In the genomic region with DNA sequence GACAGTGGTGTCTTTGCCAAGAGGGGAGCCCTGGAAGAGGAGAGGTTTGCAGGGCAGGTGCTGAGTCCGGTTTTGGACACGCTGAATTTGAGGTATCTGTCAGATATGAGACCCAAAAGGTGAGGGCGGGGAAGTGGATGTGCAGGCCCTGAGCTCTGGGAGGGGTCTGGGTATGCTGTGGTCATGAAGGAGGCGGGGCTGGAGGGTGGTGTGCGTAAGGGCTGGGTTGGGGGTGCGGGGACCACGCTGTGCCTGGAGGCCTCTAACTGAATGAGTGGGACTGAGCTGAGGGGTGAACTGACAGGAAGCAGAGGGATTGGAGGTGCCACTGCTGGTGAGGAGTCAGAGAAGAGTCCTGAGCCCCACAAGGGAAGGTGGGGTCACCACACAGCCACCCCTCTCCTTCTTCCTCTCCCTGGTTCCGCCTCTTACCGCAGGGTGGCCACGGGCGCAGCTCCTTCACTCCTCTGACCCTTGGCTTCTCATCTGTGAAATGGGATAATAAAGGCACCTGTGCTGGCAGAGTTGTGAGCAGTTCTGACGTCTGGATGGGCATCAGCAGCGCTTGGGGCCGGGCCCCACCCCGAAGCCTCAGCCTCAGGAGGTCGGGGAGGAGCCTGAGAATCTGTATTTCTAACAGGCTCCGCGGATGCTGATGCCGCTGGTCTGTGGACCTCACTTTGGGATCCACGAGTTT, we compare ENCODE assay signal across 11 cellular contexts. TPM values are rescaled to one million over a fixed set of nuclear protein-coding genes. Genes with fewer than 3 reads are reported as not detected.
DNase-seq lines count a peak whose midpoint lies in the region; ATAC-seq and TF ChIP-seq lines count a peak whose summit lies in the region.
"Had no signal": no experiment of that assay in that cellular context is flagged by ENCODE, and none has a peak within 500 bp of the region (broad histone marks: within the 10 kb centered on the region; RNA-seq: fewer than 3 reads in every experiment).

No MANE protein-coding gene starts in this region.

- CTCF ChIA-PET in A673 (lab: Charles Lee), result interaction anchor here (0.6 to 0.7 kb wide), 2 partner anchors 8 to 519 kb away, joined by 3 read pairs; no protein-coding TSS in a partner anchor

- peak overlapping the region; percentile 98 for H3K27ac Mint-ChIP-seq in activated T-helper 1 cell treated with anti-CD3 and anti-CD28 coated beads, Interleukin-12 subunit alpha, Interleukin-12 subunit beta, Interleukin-2, Interleukin-4 antibody, amounts not matched to agents 30 ng/mL and 10 ng/mL and 1 ng/mL, durations not matched to agents 14 hours and 24 hours and 36 hours
- H3K27ac Mint-ChIP-seq: progenitor cell of endocrine pancreas had no signal

- BruUV-seq in A673 (replicated peaks; lab: Mats Ljungman, UMichigan), result no TSS peak

- no peaks in the 10 kb centered on the region for H3K9me3 Mint-ChIP-seq in activated T-helper 1 cell treated with anti-CD3 and anti-CD28 coated beads, Interleukin-12 subunit alpha, Interleukin-12 subunit beta, Interleukin-2, Interleukin-4 antibody, amounts not matched to agents 30 ng/mL and 10 ng/mL and 1 ng/mL, durations not matched to agents 14 hours and 24 hours and 36 hours

- H3K27me3 ChIP-seq in left ventricle myocardium inferior (ENCODE audit: low read depth) (peaks cover 13% of the 10 kb centered on the region), right lobe of liver (no peaks in the 10 kb centered on the region), upper lobe of right lung (no peaks in the 10 kb centered on the region), A673 (replicated peaks; ENCODE audit: insufficient read depth, low read depth, low read length, poor library complexity) (no peaks in the 10 kb centered on the region)
- H3K27me3 ChIP-seq: BLaER1 had no signal

- ATAC-seq in Right ventricle myocardium superior (ENCODE audit: poor library complexity) (no peak), right lobe of liver (no peak), upper lobe of right lung (no peak), GM21526 (IDR thresholded peaks at IDR 0.05; ENCODE audit: low FRiP score, unreplicated experiment) (no peak), GM19023 (IDR thresholded peaks at IDR 0.05; ENCODE audit: unreplicated experiment) (no peak)

- H3K27ac ChIP-seq in left ventricle myocardium inferior (replicated peaks) (no peak overlapping the region), right lobe of liver (no peak overlapping the region), upper lobe of right lung (no peak overlapping the region), A673 (ENCODE audit: low read depth, low read length, poor library complexity, severe bottlenecking) (no peak overlapping the region)
- H3K27ac ChIP-seq: esophagus squamous epithelium had no signal

- POLR2A ChIA-PET in A673 (lab: Charles Lee; ENCODE audit: low non-redundant PET), result interaction anchor here (0.6 kb wide), 1 partner anchor 523 kb away, joined by 9 read pairs; no protein-coding TSS in a partner anchor

- H3K4me1 Mint-ChIP-seq in activated T-helper 1 cell treated with anti-CD3 and anti-CD28 coated beads, Interleukin-12 subunit alpha, Interleukin-12 subunit beta, Interleukin-2, Interleukin-4 antibody, amounts not matched to agents 30 ng/mL and 10 ng/mL and 1 ng/mL, durations not matched to agents 14 hours and 24 hours and 36 hours (ENCODE audit: low read depth), result peaks cover 69% of the 10 kb centered on the region

- H3K27me3 Mint-ChIP-seq in activated T-helper 1 cell treated with anti-CD3 and anti-CD28 coated beads, Interleukin-12 subunit alpha, Interleukin-12 subunit beta, Interleukin-2, Interleukin-4 antibody, amounts not matched to agents 30 ng/mL and 10 ng/mL and 1 ng/mL, durations not matched to agents 14 hours and 24 hours and 36 hours (ENCODE audit: insufficient read depth), result no peaks in the 10 kb centered on the region

- peak; percentile 36 for DNase-seq in Right ventricle myocardium superior
- no peak for DNase-seq in left ventricle myocardium inferior
- DNase-seq in activated T-helper 1 cell treated with anti-CD3 and anti-CD28 coated beads, Interleukin-12 subunit alpha, Interleukin-12 subunit beta, Interleukin-2, Interleukin-4 antibody, amounts not matched to agents 30 ng/mL and 10 ng/mL and 1 ng/mL, durations not matched to agents 14 hours and 24 hours and 36 hours (ENCODE audit: low spot score), result no peak
- peak; percentile 20 to 44 (median 39) for DNase-seq in right lobe of liver
- DNase-seq in upper lobe of right lung, result peak; percentile 63
- no peak for DNase-seq in A673 (ENCODE audit: low spot score)
- DNase-seq: esophagus squamous epithelium had no signal

- peak overlapping the region; percentile 34 for H3K4me3 Mint-ChIP-seq in activated T-helper 1 cell treated with anti-CD3 and anti-CD28 coated beads, Interleukin-12 subunit alpha, Interleukin-12 subunit beta, Interleukin-2, Interleukin-4 antibody, amounts not matched to agents 30 ng/mL and 10 ng/mL and 1 ng/mL, durations not matched to agents 14 hours and 24 hours and 36 hours

- no peak for TF ChIP-seq POLR2A in right lobe of liver (IDR thresholded peaks at IDR 0.05)

- no peaks in the 10 kb centered on the region for H3K9me3 ChIP-seq in left ventricle myocardium inferior (replicated peaks)
- no peaks in the 10 kb centered on the region for H3K9me3 ChIP-seq in right lobe of liver
- no peaks in the 10 kb centered on the region for H3K9me3 ChIP-seq in upper lobe of right lung
- H3K9me3 ChIP-seq in A673 (ENCODE audit: low read depth, low read length, poor library complexity, severe bottlenecking), result no peaks in the 10 kb centered on the region
- H3K9me3 ChIP-seq: BLaER1, esophagus squamous epithelium had no signal

- H3K36me3 ChIP-seq in left ventricle myocardium inferior, result no peaks in the 10 kb centered on the region
- no peaks in the 10 kb centered on the region for H3K36me3 ChIP-seq in right lobe of liver
- no peaks in the 10 kb centered on the region for H3K36me3 ChIP-seq in upper lobe of right lung
- H3K36me3 ChIP-seq in A673 (ENCODE audit: insufficient read depth, low read length, poor library complexity, severe bottlenecking), result no peaks in the 10 kb centered on the region
- H3K36me3 ChIP-seq: BLaER1, esophagus squamous epithelium had no signal

- TF ChIP-seq CTCF in left ventricle myocardium inferior (IDR thresholded peaks at IDR 0.05; ENCODE audit: borderline replicate concordance) (no peak), right lobe of liver (IDR thresholded peaks at IDR 0.05) (no peak), upper lobe of right lung (IDR thresholded peaks at IDR 0.05) (no peak), A673 (conservative IDR thresholded peaks at IDR 0.05; ENCODE audit: low read depth, low read length) (no peak)

- no peak overlapping the region for H3K4me3 ChIP-seq in left ventricle myocardium inferior
- H3K4me3 ChIP-seq in right lobe of liver, result no peak overlapping the region
- no peak overlapping the region for H3K4me3 ChIP-seq in upper lobe of right lung
- no peak overlapping the region for H3K4me3 ChIP-seq in A673 (ENCODE audit: low read depth, low read length, poor library complexity, severe bottlenecking)
- H3K4me3 ChIP-seq: BLaER1, esophagus squamous epithelium had no signal

- 64% methylated on average over 6 of the region's 20 CpGs for WGBS in right lobe of liver (ENCODE audit: insufficient coverage, low coverage, low lambda C conversion rate, missing lambda C conversion rate)

- intact Hi-C loops in Right ventricle myocardium superior (cut with DNase I), result loop anchor here (5.0 kb wide), 1 partner anchor 519 kb away; no protein-coding TSS in a partner anchor
- intact Hi-C loops in left ventricle myocardium inferior (cut with micrococcal nuclease), result no loop called here
- intact Hi-C loops in activated T-helper 1 cell treated with anti-CD3 and anti-CD28 coated beads, Interleukin-12 subunit alpha, Interleukin-12 subunit beta, Interleukin-2, Interleukin-4 antibody, amounts not matched to agents 30 ng/mL and 10 ng/mL and 1 ng/mL, durations not matched to agents 14 hours and 24 hours and 36 hours (cut with micrococcal nuclease), result loop anchor here (1.0 to 2.0 kb wide), 2 partner anchors 27 to 50 kb away; no protein-coding TSS in a partner anchor
- intact Hi-C loops in right lobe of liver (cut with DNase I), result loop anchor here in 1 of 2 donors (10.0 kb wide), 1 partner anchor 521 kb away; no protein-coding TSS in a partner anchor
- intact Hi-C loops in upper lobe of right lung (cut with DNase I), result no loop called here
- intact Hi-C loops in A673 (cut with micrococcal nuclease; ENCODE audit: unreplicated experiment), result loop anchor here (5.0 kb wide), 1 partner anchor 474 kb away; no protein-coding TSS in a partner anchor

- H3K36me3 Mint-ChIP-seq in activated T-helper 1 cell treated with anti-CD3 and anti-CD28 coated beads, Interleukin-12 subunit alpha, Interleukin-12 subunit beta, Interleukin-2, Interleukin-4 antibody, amounts not matched to agents 30 ng/mL and 10 ng/mL and 1 ng/mL, durations not matched to agents 14 hours and 24 hours and 36 hours (ENCODE audit: low read depth), result peaks cover 54% of the 10 kb centered on the region

- H3K4me1 ChIP-seq in left ventricle myocardium inferior, result peaks cover 40% of the 10 kb centered on the region
- no peaks in the 10 kb centered on the region for H3K4me1 ChIP-seq in right lobe of liver
- no peaks in the 10 kb centered on the region for H3K4me1 ChIP-seq in upper lobe of right lung
- no peaks in the 10 kb centered on the region for H3K4me1 ChIP-seq in A673 (ENCODE audit: insufficient read depth, low read length, poor library complexity, severe bottlenecking)

RNA-seq across cellular contexts. Expression of a gene that starts 28.8 kb away (rescaled TPM):
- total RNA-seq in Right ventricle myocardium superior, result 5.0 TPM
- 3.5 TPM for total RNA-seq in left ventricle myocardium inferior
- 218 and 226 TPM in 2 replicates for total RNA-seq in activated T-helper 1 cell treated with anti-CD3 and anti-CD28 coated beads, Interleukin-12 subunit alpha, Interleukin-12 subunit beta, Interleukin-2, Interleukin-4 antibody, amounts not matched to agents 30 ng/mL and 10 ng/mL and 1 ng/mL, durations not matched to agents 14 hours and 24 hours and 36 hours
- total RNA-seq in right lobe of liver, result 1 to 10 TPM; 1.2 to 4.9 (median 2.2) TPM
- total RNA-seq in upper lobe of right lung, result 16.0 TPM
- total RNA-seq in A673 (2021), result not detected in 2 replicates
- total RNA-seq: progenitor cell of endocrine pancreas had no signal

RNA-seq across cellular contexts. Expression of a gene that starts 47.2 kb away (rescaled TPM):
- total RNA-seq in Right ventricle myocardium superior (85.2 TPM), left ventricle myocardium inferior (98.6 TPM), right lobe of liver (100 to 1,000 TPM in 1 of 6 experiments, 10 to 100 TPM in 5; 35.6 to 103 (median 63.2) TPM), upper lobe of right lung (359 TPM), A673 (2021) (219 and 224 TPM in 2 replicates)
- 41.5 and 41.6 TPM in 2 replicates for total RNA-seq in activated T-helper 1 cell treated with anti-CD3 and anti-CD28 coated beads, Interleukin-12 subunit alpha, Interleukin-12 subunit beta, Interleukin-2, Interleukin-4 antibody, amounts not matched to agents 30 ng/mL and 10 ng/mL and 1 ng/mL, durations not matched to agents 14 hours and 24 hours and 36 hours

Comparison
In these comparisons a context has a peak if more than half of its experiments do, and no peak if none do; other contexts are left out.
1. DNase-seq: peak in Right ventricle myocardium superior (single experiment), right lobe of liver (3 of 3) and upper lobe of right lung (single experiment); none in left ventricle myocardium inferior (single experiment), activated T-helper 1 cell treated with anti-CD3 and anti-CD28 coated beads, Interleukin-12 subunit alpha, Interleukin-12 subunit beta, Interleukin-2, Interleukin-4 antibody, amounts not matched to agents 30 ng/mL and 10 ng/mL and 1 ng/mL, durations not matched to agents 14 hours and 24 hours and 36 hours (single experiment) and A673 (single experiment).
2. intact Hi-C loops: an anchor here in Right ventricle myocardium superior (5.0 kb wide), activated T-helper 1 cell treated with anti-CD3 and anti-CD28 coated beads, Interleukin-12 subunit alpha, Interleukin-12 subunit beta, Interleukin-2, Interleukin-4 antibody, amounts not matched to agents 30 ng/mL and 10 ng/mL and 1 ng/mL, durations not matched to agents 14 hours and 24 hours and 36 hours (1.0 to 2.0 kb wide) and A673 (5.0 kb wide); none called in left ventricle myocardium inferior and upper lobe of right lung.
3. RNA of a gene that starts 28.8 kb away (total RNA-seq): 218 to 226 TPM in activated T-helper 1 cell treated with anti-CD3 and anti-CD28 coated beads, Interleukin-12 subunit alpha, Interleukin-12 subunit beta, Interleukin-2, Interleukin-4 antibody, amounts not matched to agents 30 ng/mL and 10 ng/mL and 1 ng/mL, durations not matched to agents 14 hours and 24 hours and 36 hours; 16.0 TPM in upper lobe of right lung (single experiment), 5.0 TPM in Right ventricle myocardium superior (single experiment), 3.5 TPM in left ventricle myocardium inferior (single experiment), 1.2 to 4.9 TPM in right lobe of liver and not detected in A673; every median in the first group is over 10 times any median in the second.